In genomic region chr9:90981726-90982125, GRCh38 we compare ENCODE assay signal across 34 cellular contexts.
"Had no signal": no experiment of that assay in that cellular context is flagged by ENCODE, and none has a peak within 500 bp of the region (broad histone marks: within the 10 kb centered on the region; RNA-seq: fewer than 3 reads in every experiment).

No MANE protein-coding gene starts in this region.

- H3K4me1 ChIP-seq: esophagus muscularis mucosa, gastrocnemius medialis, heart left ventricle had no signal

- H3K4me3 Mint-ChIP-seq: activated B cell treated with CpG ODN at 0.5 μM for 24 hours; activated CD4-positive, alpha-beta memory T cell treated with anti-CD3 and anti-CD28 coated beads, Interleukin-2, amount 10 ng/mL, durations not matched to agents 7 days and 5 days; activated CD4-positive, alpha-beta T cell treated with anti-CD3 and anti-CD28 coated beads, Interleukin-2, amount 10 ng/mL, durations not matched to agents 24 days and 14 days; activated CD8-positive, alpha-beta memory T cell treated with anti-CD3 and anti-CD28 coated beads, Interleukin-2, amount 10 ng/mL, durations not matched to agents 7 days and 5 days; activated naive CD8-positive, alpha-beta T cell treated with anti-CD3 and anti-CD28 coated beads, Interleukin-2, amount 10 ng/mL, durations not matched to agents 7 days and 5 days; activated T-cell treated with anti-CD3 and anti-CD28 coated beads, Interleukin-2, amount 50 U/mL, for 4 hours; central memory CD8-positive, alpha-beta T cell; dendritic cell treated with granulocyte-macrophage colony-stimulating factor and Interleukin-4, amounts not matched to agents 40 ng/mL and 50 ng/mL, for 4 days; endodermal cell; T-helper 17 cell; T-helper 2 cell treated with Interferon-gamma antibody and Interleukin-4, amounts not matched to agents 5 μg/mL and 100 μg/mL, for 36 hours had no signal

- H3K36me3 ChIP-seq: brain microvascular endothelial cell, esophagus muscularis mucosa, gastrocnemius medialis, heart left ventricle, WERI-Rb-1 had no signal

- H3K36me3 Mint-ChIP-seq: activated naive CD8-positive, alpha-beta T cell treated with anti-CD3 and anti-CD28 coated beads, Interleukin-2, amount 10 ng/mL, durations not matched to agents 7 days and 5 days had no signal

- ATAC-seq: activated CD4-positive, CD25-positive, alpha-beta regulatory T cell treated with anti-CD3 and anti-CD28 coated beads, Interleukin-2, amount 50 U/mL, for 24 hours; activated CD8-positive, alpha-beta memory T cell treated with anti-CD3 and anti-CD28 coated beads, Interleukin-2, amount 10 ng/mL, durations not matched to agents 7 days and 5 days; activated T-cell treated with anti-CD3 and anti-CD28 coated beads, Interleukin-2, amount 50 U/mL, for 4 hours; foreskin keratinocyte; gastrocnemius medialis; heart left ventricle; T-helper 17 cell had no signal

- H3K9me3 ChIP-seq: esophagus muscularis mucosa, gastrocnemius medialis, heart left ventricle had no signal

- H3K27ac ChIP-seq: brain microvascular endothelial cell, coronary artery, dorsolateral prefrontal cortex, esophagus muscularis mucosa, foreskin keratinocyte, gastrocnemius medialis, heart left ventricle, WERI-Rb-1 had no signal

- H3K4me1 Mint-ChIP-seq: activated B cell treated with CpG ODN at 0.5 μM for 24 hours; central memory CD8-positive, alpha-beta T cell had no signal

- H3K9me3 Mint-ChIP-seq: activated B cell treated with CpG ODN at 0.5 μM for 24 hours; activated CD4-positive, alpha-beta memory T cell treated with anti-CD3 and anti-CD28 coated beads, Interleukin-2, amount 10 ng/mL, durations not matched to agents 7 days and 5 days; activated CD4-positive, alpha-beta T cell treated with anti-CD3 and anti-CD28 coated beads, Interleukin-2, amount 10 ng/mL, durations not matched to agents 24 days and 14 days; activated naive CD8-positive, alpha-beta T cell treated with anti-CD3 and anti-CD28 coated beads, Interleukin-2, amount 10 ng/mL, durations not matched to agents 7 days and 5 days; activated T-cell treated with anti-CD3 and anti-CD28 coated beads, Interleukin-2, amount 50 U/mL, for 4 hours; central memory CD8-positive, alpha-beta T cell; dendritic cell treated with granulocyte-macrophage colony-stimulating factor and Interleukin-4, amounts not matched to agents 40 ng/mL and 50 ng/mL, for 4 days; endodermal cell; T-helper 2 cell treated with Interferon-gamma antibody and Interleukin-4, amounts not matched to agents 5 μg/mL and 100 μg/mL, for 36 hours had no signal

- H3K27ac Mint-ChIP-seq: activated B cell treated with CpG ODN at 0.5 μM for 24 hours; activated CD4-positive, alpha-beta memory T cell treated with anti-CD3 and anti-CD28 coated beads, Interleukin-2, amount 10 ng/mL, durations not matched to agents 7 days and 5 days; activated CD4-positive, alpha-beta T cell treated with anti-CD3 and anti-CD28 coated beads, Interleukin-2, amount 10 ng/mL, durations not matched to agents 24 days and 14 days; activated CD8-positive, alpha-beta memory T cell treated with anti-CD3 and anti-CD28 coated beads, Interleukin-2, amount 10 ng/mL, durations not matched to agents 7 days and 5 days; activated naive CD8-positive, alpha-beta T cell treated with anti-CD3 and anti-CD28 coated beads, Interleukin-2, amount 10 ng/mL, durations not matched to agents 7 days and 5 days; dendritic cell treated with granulocyte-macrophage colony-stimulating factor and Interleukin-4, amounts not matched to agents 40 ng/mL and 50 ng/mL, for 4 days; endodermal cell; T-helper 17 cell; T-helper 2 cell treated with Interferon-gamma antibody and Interleukin-4, amounts not matched to agents 5 μg/mL and 100 μg/mL, for 36 hours had no signal

- DNase-seq: activated B cell treated with CpG ODN at 0.5 μM for 24 hours; activated CD4-positive, alpha-beta memory T cell treated with anti-CD3 and anti-CD28 coated beads, Interleukin-2, amount 10 ng/mL, durations not matched to agents 7 days and 5 days; activated CD4-positive, alpha-beta T cell treated with anti-CD3 and anti-CD28 coated beads, Interleukin-2, amount 10 ng/mL, durations not matched to agents 24 days and 14 days; activated CD4-positive, alpha-beta T cell treated with anti-CD3 and anti-CD28 coated beads, Interleukin-2, amount 50 U/mL, for 4 hours; activated CD8-positive, alpha-beta memory T cell treated with anti-CD3 and anti-CD28 coated beads, Interleukin-2, amount 10 ng/mL, durations not matched to agents 7 days and 5 days; activated CD8-positive, alpha-beta memory T cell treated with anti-CD3 and anti-CD28 coated beads, Interleukin-2, amount 50 U/mL, for 4 hours; activated gamma-delta T cell; activated naive CD4-positive, alpha-beta T cell; activated naive CD4-positive, alpha-beta T cell treated with anti-CD3 and anti-CD28 coated beads, Interleukin-2, amount 50 U/mL, for 16 hours; activated naive CD8-positive, alpha-beta T cell treated with anti-CD3 and anti-CD28 coated beads, Interleukin-2, amount 10 ng/mL, durations not matched to agents 7 days and 5 days; activated T-cell treated with anti-CD3 and anti-CD28 coated beads, Interleukin-2, amount 50 U/mL, for 4 hours; amniotic stem cell; anterior cingulate cortex; brain microvascular endothelial cell; dorsolateral prefrontal cortex; effector memory CD4-positive, alpha-beta T cell; endodermal cell; erythroblast; foreskin keratinocyte; gastrocnemius medialis; glutamatergic neuron; heart left ventricle; T-helper 1 cell; T-helper 17 cell; T1000; WERI-Rb-1 had no signal

- FAIRE-seq: astrocyte, bronchial epithelial cell had no signal

- H3K4me3 ChIP-seq: coronary artery, dorsolateral prefrontal cortex, esophagus muscularis mucosa, gastrocnemius medialis, heart left ventricle had no signal

- H3K27me3 ChIP-seq: brain microvascular endothelial cell, dorsolateral prefrontal cortex, esophagus muscularis mucosa, foreskin keratinocyte, gastrocnemius medialis, heart left ventricle had no signal
